8 cellular contexts compared by ENCODE assay signal in the genomic region with DNA sequence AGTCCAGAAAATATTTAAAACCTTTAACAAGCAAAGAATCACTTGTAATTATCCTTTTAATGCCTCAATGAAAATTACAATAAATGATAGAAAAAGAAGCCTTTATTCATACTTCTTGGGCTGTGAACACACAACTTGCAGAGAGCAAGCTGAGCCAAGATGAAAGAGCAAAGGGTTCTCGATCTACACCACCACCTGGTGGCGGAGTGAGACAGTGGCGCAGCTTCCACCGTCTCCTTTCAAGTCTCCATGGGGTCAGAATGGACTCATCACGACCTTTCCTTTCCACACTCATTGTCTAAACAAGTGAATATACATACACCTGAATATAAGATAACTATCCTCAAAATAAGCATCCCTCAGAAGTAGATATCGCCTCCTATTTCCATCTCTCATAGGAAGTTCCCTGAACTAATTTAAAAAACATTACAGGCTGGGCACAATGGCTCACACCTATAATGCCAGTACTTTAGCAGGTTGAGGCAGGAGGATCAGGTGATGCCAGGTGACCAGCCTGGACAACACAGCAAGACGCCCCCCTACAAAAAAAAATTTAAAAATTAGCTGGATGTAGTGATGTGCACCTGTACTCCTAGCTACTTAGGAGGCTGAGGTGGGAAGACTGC. TPM values are rescaled to one million over a fixed set of nuclear protein-coding genes. Genes with fewer than 3 reads are reported as not detected.
A peak's percentile ranks its signal among the peaks of the same experiment; 100 is the strongest.
DNase-seq lines count a peak whose midpoint lies in the region; FAIRE-seq and TF ChIP-seq lines count a peak whose summit lies in the region.

No MANE protein-coding gene starts in this region.

- no peak overlapping the region for H3K4me3 Mint-ChIP-seq in HFFc6

- TF ChIP-seq RAD21 in neural cell (conservative IDR thresholded peaks at IDR 0.05) = peak; percentile 86

- TF ChIP-seq POLR2A in transverse colon (IDR thresholded peaks at IDR 0.05) = no peak

- no peaks in the 10 kb centered on the region for H3K9me3 Mint-ChIP-seq in HFFc6

- H3K27ac ChIP-seq in neural cell (ENCODE audit: low read length) (no peak overlapping the region), transverse colon (no peak overlapping the region)

- peak; percentile 95 for FAIRE-seq in G401.6 (lab: Jason Lieb, UNC)

- no peak overlapping the region for H2AFZ ChIP-seq in neural cell (ENCODE audit: low read depth, low read length)

- H4K20me1 ChIP-seq in neural cell (ENCODE audit: insufficient read depth) = no peaks in the 10 kb centered on the region

- DNase-seq in HFFc6 (peak; percentile 54), NOMO-1 (lab: John Stamatoyannopoulos, UW; ENCODE audit: unreplicated experiment in 2 of 2) (peak; percentile 22 to 61), activated T-cell treated with anti-CD3 and anti-CD28 coated beads for 4 hours (peak; percentile 9), fibroblast of gingiva (ENCODE audit: low read depth) (peak; percentile 56), transverse colon (peak; percentile 55), NCI-H1092 (lab: John Stamatoyannopoulos, UW) (no peak)

- no peaks in the 10 kb centered on the region for H3K36me3 ChIP-seq in neural cell (ENCODE audit: insufficient read depth, low read length)
- peaks cover 0 to 4% (median 0%) of the 10 kb centered on the region in 4 donors for H3K36me3 ChIP-seq in transverse colon

- no peaks in the 10 kb centered on the region for H3K27me3 Mint-ChIP-seq in HFFc6 (ENCODE audit: insufficient read depth)

- H3K4me2 ChIP-seq in neural cell (ENCODE audit: low read length) = no peak overlapping the region

- no peak overlapping the region for H3K9ac ChIP-seq in neural cell (ENCODE audit: low read length)

- in situ Hi-C loops in transverse colon (cut with MboI; ENCODE audit: low pct_ligation_motif_present in 1 of 4, low pct_unique_long_range_greater_than_20kb in 1 of 4, low sequenced_read_pairs in 3 of 4) = loop anchor here (10.0 to 25.0 kb wide), 3 partner anchors 942 to 952 kb away; no protein-coding TSS in a partner anchor

- no peaks in the 10 kb centered on the region for H3K79me2 ChIP-seq in neural cell (replicated peaks; ENCODE audit: insufficient read depth, low read length)

- peaks cover 13% of the 10 kb centered on the region for H3K4me1 Mint-ChIP-seq in HFFc6 (ENCODE audit: low read depth)

- H3K27ac Mint-ChIP-seq in HFFc6 = no peak overlapping the region

- no peak overlapping the region for H3K4me3 ChIP-seq in neural cell (ENCODE audit: low read length)
- H3K4me3 ChIP-seq in transverse colon = no peak overlapping the region

- WGBS in transverse colon (ENCODE audit: low coverage in 1 of 2), 2 donors = 34 to 42% methylated on average over 6 to 7 of the region's 7 CpGs

- TF ChIP-seq CTCF in HFFc6 (IDR thresholded peaks at IDR 0.05) (peak; percentile 88), neural cell (IDR thresholded peaks at IDR 0.05; ENCODE audit: poor library complexity, severe bottlenecking) (peak; percentile 79), transverse colon (IDR thresholded peaks at IDR 0.05) (peak; percentile 74 to 81 (median 76))

- no peak for TF ChIP-seq EP300 in neural cell (conservative IDR thresholded peaks at IDR 0.05; ENCODE audit: poor library complexity, severe bottlenecking)
- no peak for TF ChIP-seq EP300 in transverse colon (IDR thresholded peaks at IDR 0.05; ENCODE audit: low read depth)

- no peaks in the 10 kb centered on the region for H3K9me2 ChIP-seq in neural cell (ENCODE audit: insufficient read depth, low read length)

- intact Hi-C loops in transverse colon (cut with DNase I; ENCODE audit: low total_unique reads) = no loop called here

- no peaks in the 10 kb centered on the region for H3K27me3 ChIP-seq in neural cell (ENCODE audit: insufficient read depth, low read depth, low read length)
- H3K27me3 ChIP-seq in transverse colon = no peaks in the 10 kb centered on the region

- H3K36me3 Mint-ChIP-seq in HFFc6 (ENCODE audit: low read depth) = no peaks in the 10 kb centered on the region; the same call in 1 of the 2 replicates

- no peaks in the 10 kb centered on the region for H3K4me1 ChIP-seq in transverse colon

- no peaks in the 10 kb centered on the region for H3F3A ChIP-seq in neural cell (ENCODE audit: insufficient read depth, low read length, poor library complexity, severe bottlenecking)

- H3K9me3 ChIP-seq in neural cell (ENCODE audit: low read length) = no peaks in the 10 kb centered on the region
- H3K9me3 ChIP-seq in transverse colon = no peaks in the 10 kb centered on the region

TF ChIP-seq in neural cell, 6 proteins besides CTCF, POLR2A, EP300 and RAD21:
- TF ChIP-seq SMC3 (conservative IDR thresholded peaks at IDR 0.05; ENCODE audit: poor library complexity) (peak; percentile 92), TAF1 (IDR thresholded peaks at IDR 0.05; ENCODE audit: low read depth) (no peak)

RNA-seq across cellular contexts. Expression of a gene that starts 40.7 kb away (rescaled TPM):
- total RNA-seq in HFFc6 (2021; fragmentation: NEBNext Ultra II Directional; extraction: Animal tissue kit (Norgen Biotek cat#: 25700)) = 10 to 100 TPM; 19.4 to 25.2 (median 21.0) TPM
- 17.5 and 23.7 TPM in 2 replicates for polyA plus RNA-seq in neural cell
- polyA minus RNA-seq in neural cell = 64.0 and 66.3 TPM in 2 replicates
- total RNA-seq in transverse colon = 1,000 to 10,000 TPM in 1 of 4 donors, 10 to 100 TPM in 3; 25.3 to 1,446 (median 31.4) TPM
